In genomic region chr4:2006956-2007653, GRCh38 we compare ENCODE assay signal across 1 cellular context.
TF ChIP-seq lines count a peak whose summit lies in the region.

No MANE protein-coding gene starts in this region.

TF ChIP-seq in H1, 55 proteins besides CTCF, POLR2A, EP300 and RAD21:
- TF ChIP-seq SUZ12 (IDR thresholded peaks at IDR 0.05; ENCODE audit: low read length), result no peak
- no peak for TF ChIP-seq MAFK (IDR thresholded peaks at IDR 0.05; ENCODE audit: low read depth, low read length)
- no peak for TF ChIP-seq SIRT6 (IDR thresholded peaks at IDR 0.05; ENCODE audit: low read length)
- TF ChIP-seq CHD1 (IDR thresholded peaks at IDR 0.05; ENCODE audit: low read depth, low read length), result no peak
- TF ChIP-seq BRCA1 (IDR thresholded peaks at IDR 0.05; ENCODE audit: low read depth, low read length), result no peak
- TF ChIP-seq YY1 (IDR thresholded peaks at IDR 0.05; ENCODE audit: low read depth, low read length), result no peak
- no peak for TF ChIP-seq MAX (IDR thresholded peaks at IDR 0.05)
- no peak for TF ChIP-seq USF2 (IDR thresholded peaks at IDR 0.05; ENCODE audit: low read length)
- TF ChIP-seq CBX8 (IDR thresholded peaks at IDR 0.05; ENCODE audit: borderline replicate concordance, low read depth, low read length), result no peak
- no peak for TF ChIP-seq CHD7 (IDR thresholded peaks at IDR 0.05; ENCODE audit: insufficient replicate concordance, low read length)
- TF ChIP-seq JUND (IDR thresholded peaks at IDR 0.05; ENCODE audit: low read length), result no peak
- no peak for TF ChIP-seq TAF7 (optimal IDR thresholded peaks at IDR 0.05; ENCODE audit: borderline replicate concordance, low read depth, low read length)
- TF ChIP-seq KDM1A (IDR thresholded peaks at IDR 0.05; ENCODE audit: borderline replicate concordance, low read length), result no peak
- TF ChIP-seq TAF1 (IDR thresholded peaks at IDR 0.05; ENCODE audit: low read depth, low read length), result no peak
- no peak for TF ChIP-seq KDM4A (IDR thresholded peaks at IDR 0.05; ENCODE audit: low read depth, low read length, severe bottlenecking)
- no peak for TF ChIP-seq RBBP5 (IDR thresholded peaks at IDR 0.05; ENCODE audit: borderline replicate concordance, low read depth, low read length)
- no peak for TF ChIP-seq FOSL1 (IDR thresholded peaks at IDR 0.05; ENCODE audit: insufficient read depth, low read depth, low read length)
- TF ChIP-seq SAP30 (IDR thresholded peaks at IDR 0.05; ENCODE audit: insufficient read depth, insufficient replicate concordance, low read length), result no peak
